ENCODE assay signal across 8 cellular contexts in the genomic region with DNA sequence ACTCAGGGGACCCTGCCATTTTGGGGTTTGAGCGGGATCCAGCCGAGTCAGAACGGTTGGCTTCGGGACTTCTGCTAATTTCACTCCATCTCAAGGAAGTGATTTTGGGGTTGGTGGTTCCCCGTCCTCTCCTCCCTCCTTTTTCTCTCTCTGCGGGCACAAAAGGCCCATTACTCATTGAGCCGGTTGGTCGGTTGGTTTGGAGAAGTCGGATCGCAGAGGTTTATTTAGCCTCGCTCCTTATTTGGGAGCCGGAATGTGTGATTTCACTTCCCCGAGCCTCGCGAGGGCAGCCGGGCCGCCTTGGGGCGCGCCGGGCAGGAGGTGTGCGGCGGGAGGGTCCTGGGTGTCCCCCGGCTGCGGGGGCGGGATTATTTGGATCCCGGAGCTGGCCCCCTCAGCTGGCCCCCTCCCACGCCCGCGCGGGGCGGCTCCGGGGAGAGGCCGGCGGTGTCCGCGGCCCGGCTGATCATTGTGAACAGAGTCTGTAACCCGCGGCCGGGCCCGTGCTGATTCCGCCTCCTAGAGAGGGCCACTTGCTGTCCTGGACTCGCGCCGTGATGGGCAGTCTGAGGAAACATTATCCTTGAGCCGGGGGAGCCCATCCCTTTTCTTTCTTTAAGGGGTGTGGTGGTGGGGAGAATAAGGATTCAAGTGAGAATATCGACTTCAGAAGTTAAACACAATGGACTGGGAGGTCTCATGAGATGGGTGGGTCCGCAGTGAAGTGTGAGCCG. TPM values are rescaled to one million over a fixed set of nuclear protein-coding genes. Genes with fewer than 3 reads are reported as not detected.
DNase-seq lines count a peak whose midpoint lies in the region; ATAC-seq and TF ChIP-seq lines count a peak whose summit lies in the region.

No MANE protein-coding gene starts in this region.

- no peak for ATAC-seq in GM21515 (IDR thresholded peaks at IDR 0.05; ENCODE audit: unreplicated experiment)

- no peaks in the 10 kb centered on the region for H3K36me3 ChIP-seq in HUES6 (ENCODE audit: control insufficient read depth, insufficient read depth, low read length)

- no peak for DNase-seq in AG04450 (ENCODE audit: low read depth, low spot score)
- peak; percentile 48 for DNase-seq in T-helper 9 cell
- peak; percentile 57 for DNase-seq in cerebellar cortex (ENCODE audit: low spot score)
- DNase-seq in kidney glomerular epithelial cell (lab: John Stamatoyannopoulos, UW) = peak; percentile 48
- peak; percentile 14 to 24 for DNase-seq in stimulated activated CD4-positive, alpha-beta T cell treated with anti-CD3 and anti-CD28 coated beads, Interleukin-4, amount 100 ng/mL, for 4 hours

- POLR2A ChIA-PET in AG04450 (lab: Yijun Ruan, JAX) = interaction anchor here (1.3 kb wide), 1 partner anchor 11 kb away, joined by 4 read pairs; no protein-coding TSS in a partner anchor

- no peak for TF ChIP-seq CTCF in AG04450 (IDR thresholded peaks at IDR 0.05; ENCODE audit: low read depth, low read length)

- H3K27me3 ChIP-seq in AG04450 (ENCODE audit: control insufficient read depth, insufficient read depth, low read length) (no peaks in the 10 kb centered on the region), HUES6 (ENCODE audit: control insufficient read depth, insufficient read depth, low read length) (peaks cover 33% of the 10 kb centered on the region)

- H3K9ac ChIP-seq in HUES6 (ENCODE audit: low read length) = peak overlapping the region; percentile 96

- H3K4me1 ChIP-seq in HUES6 (ENCODE audit: control insufficient read depth, insufficient read depth, low read length) = peaks cover 55% of the 10 kb centered on the region

- CTCF ChIA-PET in AG04450 (lab: Charles Lee) = no interaction called here

- H3K27ac ChIP-seq in AG04450 (ENCODE audit: low read depth, low read length) (peak overlapping the region; percentile 91), HUES6 (ENCODE audit: low read depth, low read length) (peak overlapping the region; percentile 78; the same call in 1 of the 2 replicates)

- H3K4me3 ChIP-seq in AG04450 (ENCODE audit: low read depth, low read length) (peak overlapping the region; percentile 81), HUES6 (ENCODE audit: low read depth, low read length) (peak overlapping the region; percentile 96)

- H3K9me3 ChIP-seq in AG04450 (ENCODE audit: control insufficient read depth, insufficient read depth, low read length) = no peaks in the 10 kb centered on the region
- no peaks in the 10 kb centered on the region for H3K9me3 ChIP-seq in HUES6 (ENCODE audit: control insufficient read depth, insufficient read depth, low read depth, low read length)

- peak; percentile 31 for TF ChIP-seq POLR2A in GM18526 (IDR thresholded peaks at IDR 0.05; ENCODE audit: extremely low read depth, insufficient read length)

RNA-seq across cellular contexts. Expression of a gene that starts 1.2 kb away (rescaled TPM):
- 64.9 and 76.2 TPM in 2 replicates for polyA plus RNA-seq in AG04450 (2011; rRNA removed)
- polyA minus RNA-seq in AG04450 (2011; rRNA and poly(A)+ RNA removed) = 67.5 and 79.1 TPM in 2 replicates

RNA-seq across cellular contexts. Expression of a gene that starts 50.6 kb away (rescaled TPM):
- polyA plus RNA-seq in AG04450 (2011; rRNA removed) = 13.4 and 13.8 TPM in 2 replicates
- 11.4 and 16.4 TPM in 2 replicates for polyA minus RNA-seq in AG04450 (2011; rRNA and poly(A)+ RNA removed)
